ENCODE assay signal across 8 cellular contexts in the genomic region with DNA sequence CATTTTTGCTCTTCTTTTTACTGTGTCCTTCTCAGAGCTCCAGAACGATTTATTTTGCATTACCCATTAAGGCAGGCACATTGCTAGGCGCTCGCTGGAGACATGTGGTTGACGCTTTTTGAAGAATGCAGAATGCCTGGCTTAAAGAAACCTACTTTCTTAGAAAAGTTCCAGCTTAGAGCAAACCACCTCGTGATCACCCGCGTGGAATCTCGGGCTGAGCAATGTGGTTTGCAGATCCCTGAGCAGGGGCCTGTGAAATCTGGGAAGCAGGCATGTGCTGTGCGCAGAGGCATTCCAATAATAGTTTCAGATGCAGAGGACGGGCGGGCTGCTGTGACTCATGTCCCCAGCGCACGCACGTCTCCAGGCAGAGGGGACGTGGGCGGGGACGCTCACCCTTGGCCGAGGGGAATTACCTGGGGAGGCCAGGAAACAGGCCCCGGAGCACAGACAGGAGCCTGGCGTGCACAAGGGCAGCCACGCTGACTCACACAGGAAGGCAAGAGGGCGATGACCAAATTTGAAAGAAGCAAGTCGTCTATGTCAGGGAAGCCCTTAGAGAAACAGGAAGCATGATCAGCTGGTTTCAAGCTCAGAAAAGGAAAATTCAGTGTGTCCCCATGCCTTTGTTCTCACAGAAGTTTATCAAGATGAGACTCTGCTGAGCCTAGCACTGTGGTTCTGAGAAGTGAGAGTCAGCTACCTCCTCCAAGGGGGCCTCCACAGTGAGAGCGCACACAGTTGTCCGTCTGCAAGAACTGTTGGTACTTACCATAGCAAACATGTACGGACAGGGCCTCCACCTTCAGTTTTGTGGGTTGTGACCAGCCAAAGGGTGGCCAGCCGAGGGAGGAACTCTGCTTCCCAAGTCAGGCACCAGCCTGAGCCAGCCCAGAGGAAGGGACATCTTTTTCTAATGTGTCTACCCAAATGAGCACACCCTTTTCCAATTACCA.
A peak's percentile ranks its signal among the peaks of the same experiment; 100 is the strongest.
DNase-seq lines count a peak whose midpoint lies in the region; ATAC-seq and TF ChIP-seq lines count a peak whose summit lies in the region.

No MANE protein-coding gene starts in this region.

- no peaks in the 10 kb centered on the region for H3K27me3 ChIP-seq in CD8-positive, alpha-beta memory T cell (ENCODE audit: insufficient read depth, low read length, poor library complexity, severe bottlenecking)
- H3K27me3 ChIP-seq in liver (ENCODE audit: control insufficient read depth in 4 of 4, insufficient read depth in 4 of 4, low read length in 3 of 4): no peaks in the 10 kb centered on the region

- CTCF ChIA-PET in CD8-positive, alpha-beta memory T cell (lab: Charles Lee): interaction anchor here (1.0 to 4.2 kb wide), 2 partner anchors 103 to 147 kb away, joined by 3 to 23 read pairs; no protein-coding TSS in a partner anchor

- DNase-seq in CD8-positive, alpha-beta memory T cell: peak; percentile 66 to 94 (median 80)
- peak; percentile 20 for DNase-seq in HuH-7.5 (ENCODE audit: low spot score)
- peak; percentile 92 to 94 for DNase-seq in activated CD4-positive, alpha-beta T cell treated with anti-CD3 and anti-CD28 coated beads for 24 hours (ENCODE audit: low read depth in 2 of 2)
- DNase-seq in cerebellar cortex (ENCODE audit: low spot score): peak; percentile 4
- peak; percentile 90 to 98 for DNase-seq in stimulated activated CD4-positive, alpha-beta T cell treated with anti-CD3 and anti-CD28 coated beads, Interleukin-4, amount 100 ng/mL, for 4 hours
- DNase-seq in DMS79 treated with DMSO at 0.1 percent for 48 hours (lab: John Stamatoyannopoulos, UW): no peak

- ATAC-seq in GM21529 (IDR thresholded peaks at IDR 0.05; ENCODE audit: unreplicated experiment): peak; percentile 96

- 67% methylated on average over 27 of the region's 27 CpGs for WGBS in liver

- POLR2A ChIA-PET in CD8-positive, alpha-beta memory T cell (lab: Charles Lee): interaction anchor here (0.9 to 1.9 kb wide), 2 partner anchors 10 to 55 kb away, joined by 3 to 4 read pairs; no protein-coding TSS in a partner anchor

- no peak for TF ChIP-seq CTCF in liver (IDR thresholded peaks at IDR 0.05; ENCODE audit: low read depth, low read length, missing input control)

- H3K36me3 Mint-ChIP-seq in CD8-positive, alpha-beta memory T cell: no peaks in the 10 kb centered on the region

- peaks cover 25% of the 10 kb centered on the region for H3K4me1 ChIP-seq in CD8-positive, alpha-beta memory T cell (ENCODE audit: insufficient read depth, low read length)
- no peaks in the 10 kb centered on the region for H3K4me1 ChIP-seq in liver (ENCODE audit: control insufficient read depth in 4 of 4, insufficient read depth in 4 of 4, low read length in 3 of 4)

- H3K9me3 Mint-ChIP-seq in CD8-positive, alpha-beta memory T cell: no peaks in the 10 kb centered on the region

- peak overlapping the region; percentile 9 to 81 (median 78) for H3K4me3 Mint-ChIP-seq in CD8-positive, alpha-beta memory T cell

- no peaks in the 10 kb centered on the region for H3K36me3 ChIP-seq in CD8-positive, alpha-beta memory T cell (ENCODE audit: insufficient read depth, low read length)
- H3K36me3 ChIP-seq in liver (ENCODE audit: control insufficient read depth in 4 of 4, insufficient read depth in 3 of 4, low read depth in 1 of 4, low read length in 3 of 4): no peaks in the 10 kb centered on the region

- peak overlapping the region; percentile 73 for H3K27ac ChIP-seq in CD8-positive, alpha-beta memory T cell (ENCODE audit: low read depth, low read length)
- H3K27ac ChIP-seq in liver (ENCODE audit: low read depth in 1 of 2, low read length in 2 of 2): peak overlapping the region; percentile 60 to 62

- no peaks in the 10 kb centered on the region for H3K9me3 ChIP-seq in CD8-positive, alpha-beta memory T cell (ENCODE audit: low read length)
- H3K9me3 ChIP-seq in liver (ENCODE audit: control insufficient read depth in 4 of 4, low read length in 3 of 4): no peaks in the 10 kb centered on the region

- peak overlapping the region; percentile 79 to 95 (median 86) for H3K27ac Mint-ChIP-seq in CD8-positive, alpha-beta memory T cell

- H3K4me1 Mint-ChIP-seq in CD8-positive, alpha-beta memory T cell: peaks cover 27 to 45% (median 36%) of the 10 kb centered on the region in 3 donors

- H3K9ac ChIP-seq in liver (ENCODE audit: low read depth in 1 of 2, low read length in 2 of 2): no peak overlapping the region

- peak overlapping the region; percentile 70 for H3K4me3 ChIP-seq in CD8-positive, alpha-beta memory T cell (ENCODE audit: low read length)
- H3K4me3 ChIP-seq in liver (ENCODE audit: low read depth in 1 of 3, low read length in 3 of 3): no peak overlapping the region

- H3K27me3 Mint-ChIP-seq in CD8-positive, alpha-beta memory T cell: no peaks in the 10 kb centered on the region

- no peak for TF ChIP-seq RAD21 in liver (IDR thresholded peaks at IDR 0.05)

TF ChIP-seq in liver, 16 proteins besides CTCF, POLR2A, EP300 and RAD21:
- TF ChIP-seq EGR1 (IDR thresholded peaks at IDR 0.05; ENCODE audit: low read depth in 2 of 2) (no peak), YY1 (IDR thresholded peaks at IDR 0.05) (no peak), RXRA (IDR thresholded peaks at IDR 0.05) (peak in 1 of 2 donors; percentile 17), NR2F2 (IDR thresholded peaks at IDR 0.05) (no peak), HNF4G (IDR thresholded peaks at IDR 0.05) (no peak), GABPA (IDR thresholded peaks at IDR 0.05 in 1 of 2, conservative IDR thresholded peaks at IDR 0.05 in 1 of 2) (no peak), FOXA2 (IDR thresholded peaks at IDR 0.05) (no peak), SP1 (IDR thresholded peaks at IDR 0.05) (peak; percentile 28), HNF4A (conservative IDR thresholded peaks at IDR 0.05) (no peak), FOXA1 (IDR thresholded peaks at IDR 0.05) (no peak), TAF1 (conservative IDR thresholded peaks at IDR 0.05) (no peak), JUND (IDR thresholded peaks at IDR 0.05) (peak; percentile 82 to 90)
- TF ChIP-seq, protein P1, sequence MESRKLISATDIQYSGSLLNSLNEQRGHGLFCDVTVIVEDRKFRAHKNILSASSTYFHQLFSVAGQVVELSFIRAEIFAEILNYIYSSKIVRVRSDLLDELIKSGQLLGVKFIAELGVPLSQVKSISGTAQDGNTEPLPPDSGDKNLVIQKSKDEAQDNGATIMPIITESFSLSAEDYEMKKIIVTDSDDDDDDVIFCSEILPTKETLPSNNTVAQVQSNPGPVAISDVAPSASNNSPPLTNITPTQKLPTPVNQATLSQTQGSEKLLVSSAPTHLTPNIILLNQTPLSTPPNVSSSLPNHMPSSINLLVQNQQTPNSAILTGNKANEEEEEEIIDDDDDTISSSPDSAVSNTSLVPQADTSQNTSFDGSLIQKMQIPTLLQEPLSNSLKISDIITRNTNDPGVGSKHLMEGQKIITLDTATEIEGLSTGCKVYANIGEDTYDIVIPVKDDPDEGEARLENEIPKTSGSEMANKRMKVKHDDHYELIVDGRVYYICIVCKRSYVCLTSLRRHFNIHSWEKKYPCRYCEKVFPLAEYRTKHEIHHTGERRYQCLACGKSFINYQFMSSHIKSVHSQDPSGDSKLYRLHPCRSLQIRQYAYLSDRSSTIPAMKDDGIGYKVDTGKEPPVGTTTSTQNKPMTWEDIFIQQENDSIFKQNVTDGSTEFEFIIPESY (IDR thresholded peaks at IDR 0.05): no peak
- TF ChIP-seq, protein P2, sequence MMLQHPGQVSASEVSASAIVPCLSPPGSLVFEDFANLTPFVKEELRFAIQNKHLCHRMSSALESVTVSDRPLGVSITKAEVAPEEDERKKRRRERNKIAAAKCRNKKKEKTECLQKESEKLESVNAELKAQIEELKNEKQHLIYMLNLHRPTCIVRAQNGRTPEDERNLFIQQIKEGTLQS (IDR thresholded peaks at IDR 0.05): no peak
- TF ChIP-seq, protein P3, sequence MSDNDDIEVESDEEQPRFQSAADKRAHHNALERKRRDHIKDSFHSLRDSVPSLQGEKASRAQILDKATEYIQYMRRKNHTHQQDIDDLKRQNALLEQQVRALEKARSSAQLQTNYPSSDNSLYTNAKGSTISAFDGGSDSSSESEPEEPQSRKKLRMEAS (IDR thresholded peaks at IDR 0.05): peak; percentile 76
- TF ChIP-seq, protein P4, sequence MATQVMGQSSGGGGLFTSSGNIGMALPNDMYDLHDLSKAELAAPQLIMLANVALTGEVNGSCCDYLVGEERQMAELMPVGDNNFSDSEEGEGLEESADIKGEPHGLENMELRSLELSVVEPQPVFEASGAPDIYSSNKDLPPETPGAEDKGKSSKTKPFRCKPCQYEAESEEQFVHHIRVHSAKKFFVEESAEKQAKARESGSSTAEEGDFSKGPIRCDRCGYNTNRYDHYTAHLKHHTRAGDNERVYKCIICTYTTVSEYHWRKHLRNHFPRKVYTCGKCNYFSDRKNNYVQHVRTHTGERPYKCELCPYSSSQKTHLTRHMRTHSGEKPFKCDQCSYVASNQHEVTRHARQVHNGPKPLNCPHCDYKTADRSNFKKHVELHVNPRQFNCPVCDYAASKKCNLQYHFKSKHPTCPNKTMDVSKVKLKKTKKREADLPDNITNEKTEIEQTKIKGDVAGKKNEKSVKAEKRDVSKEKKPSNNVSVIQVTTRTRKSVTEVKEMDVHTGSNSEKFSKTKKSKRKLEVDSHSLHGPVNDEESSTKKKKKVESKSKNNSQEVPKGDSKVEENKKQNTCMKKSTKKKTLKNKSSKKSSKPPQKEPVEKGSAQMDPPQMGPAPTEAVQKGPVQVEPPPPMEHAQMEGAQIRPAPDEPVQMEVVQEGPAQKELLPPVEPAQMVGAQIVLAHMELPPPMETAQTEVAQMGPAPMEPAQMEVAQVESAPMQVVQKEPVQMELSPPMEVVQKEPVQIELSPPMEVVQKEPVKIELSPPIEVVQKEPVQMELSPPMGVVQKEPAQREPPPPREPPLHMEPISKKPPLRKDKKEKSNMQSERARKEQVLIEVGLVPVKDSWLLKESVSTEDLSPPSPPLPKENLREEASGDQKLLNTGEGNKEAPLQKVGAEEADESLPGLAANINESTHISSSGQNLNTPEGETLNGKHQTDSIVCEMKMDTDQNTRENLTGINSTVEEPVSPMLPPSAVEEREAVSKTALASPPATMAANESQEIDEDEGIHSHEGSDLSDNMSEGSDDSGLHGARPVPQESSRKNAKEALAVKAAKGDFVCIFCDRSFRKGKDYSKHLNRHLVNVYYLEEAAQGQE (IDR thresholded peaks at IDR 0.05): peak; percentile 17
